ENCODE assay signal across 11 cellular contexts in genomic region chr22:37898441-37899181, GRCh38. TPM values are rescaled to one million over a fixed set of nuclear protein-coding genes. Genes with fewer than 3 reads are reported as not detected.
DNase-seq lines count a peak whose midpoint lies in the region; ATAC-seq and TF ChIP-seq lines count a peak whose summit lies in the region.
"Had no signal": no experiment of that assay in that cellular context is flagged by ENCODE, and none has a peak within 500 bp of the region (broad histone marks: within the 10 kb centered on the region; RNA-seq: fewer than 3 reads in every experiment).

No MANE protein-coding gene starts in this region.

- H3K27me3 Mint-ChIP-seq in Caco-2 (ENCODE audit: insufficient read depth, unreplicated experiment), result no peaks in the 10 kb centered on the region
- peaks cover 5% of the 10 kb centered on the region for H3K27me3 Mint-ChIP-seq in progenitor cell of endocrine pancreas
- H3K27me3 Mint-ChIP-seq: activated B cell treated with CpG ODN at 0.5 μM for 24 hours, memory B cell had no signal

- CTCF ChIA-PET in Caco-2 (lab: Charles Lee), result interaction anchor here (0.6 to 3.4 kb wide), 2 partner anchors 11 to 835 kb away, joined by 3 to 17 read pairs; no protein-coding TSS in a partner anchor

- H3K9me3 Mint-ChIP-seq in Caco-2 (ENCODE audit: unreplicated experiment) (no peaks in the 10 kb centered on the region), progenitor cell of endocrine pancreas (ENCODE audit: low read depth) (no peaks in the 10 kb centered on the region)
- H3K9me3 Mint-ChIP-seq: activated B cell treated with CpG ODN at 0.5 μM for 24 hours, memory B cell had no signal

- no peaks in the 10 kb centered on the region for H3K27me3 ChIP-seq in Caco-2 (replicated peaks; ENCODE audit: control insufficient read depth, insufficient read depth, low read length)

- H3K27ac Mint-ChIP-seq in Caco-2 (ENCODE audit: unreplicated experiment) (peak overlapping the region; percentile 47), progenitor cell of endocrine pancreas (peak overlapping the region; percentile 64)
- H3K27ac Mint-ChIP-seq: activated B cell treated with CpG ODN at 0.5 μM for 24 hours, memory B cell had no signal

- H3K4me3 ChIP-seq in Caco-2 (ENCODE audit: low read depth, low read length), result no peak overlapping the region

- H3K36me3 ChIP-seq in Caco-2 (ENCODE audit: control insufficient read depth, insufficient read depth, low read length), result no peaks in the 10 kb centered on the region

- peaks cover 27% of the 10 kb centered on the region for H3K4me1 Mint-ChIP-seq in Caco-2 (ENCODE audit: low read depth, unreplicated experiment)
- H3K4me1 Mint-ChIP-seq in progenitor cell of endocrine pancreas (ENCODE audit: low read depth), result peaks cover 18% of the 10 kb centered on the region

- peaks cover 50% of the 10 kb centered on the region for H3K4me1 ChIP-seq in Caco-2

- TF ChIP-seq CTCF in Caco-2 (IDR thresholded peaks at IDR 0.05; ENCODE audit: insufficient read depth in 1 of 2, low read depth in 1 of 2, low read length in 1 of 2, severe bottlenecking in 1 of 2, unreplicated experiment in 1 of 2) (no peak), progenitor cell of endocrine pancreas (IDR thresholded peaks at IDR 0.05; ENCODE audit: unreplicated experiment) (no peak)

- BruUV-seq in Caco-2 (replicated peaks; lab: Mats Ljungman, UMichigan), result no TSS peak

- POLR2A ChIA-PET in Caco-2 (lab: Charles Lee), result no interaction called here

- intact Hi-C loops in Caco-2 (cut with micrococcal nuclease; ENCODE audit: unreplicated experiment), result no loop called here

- in situ Hi-C loops in SK-MEL-5 (cut with HindIII; ENCODE audit: low pct_unique_long_range_greater_than_20kb, low sequenced_read_pairs), result no loop called here

- DNase-seq in Caco-2, result peak; percentile 32 to 67
- peak; percentile 93 for DNase-seq in SK-MEL-5 (ENCODE audit: low read depth, low spot score)
- peak; percentile 89 for DNase-seq in globus pallidus (ENCODE audit: low spot score)
- DNase-seq in progenitor cell of endocrine pancreas (ENCODE audit: low spot score, unreplicated experiment), result no peak
- DNase-seq in activated T-cell treated with anti-CD3 and anti-CD28 coated beads, Interleukin-2, amount 50 U/mL, for 48 hours, result no peak
- DNase-seq in amniotic stem cell (lab: John Stamatoyannopoulos, UW), result no peak
- DNase-seq in AML-193 (lab: John Stamatoyannopoulos, UW), result no peak
- DNase-seq: activated B cell treated with CpG ODN at 0.5 μM for 24 hours, dermis blood vessel endothelial cell had no signal

- H3K4me3 Mint-ChIP-seq in Caco-2 (ENCODE audit: unreplicated experiment), result no peak overlapping the region
- no peak overlapping the region for H3K4me3 Mint-ChIP-seq in progenitor cell of endocrine pancreas (ENCODE audit: low read depth)
- H3K4me3 Mint-ChIP-seq: activated B cell treated with CpG ODN at 0.5 μM for 24 hours, memory B cell had no signal

- H3K36me3 Mint-ChIP-seq in Caco-2 (ENCODE audit: insufficient read depth, unreplicated experiment) (peaks cover 15% of the 10 kb centered on the region), progenitor cell of endocrine pancreas (ENCODE audit: insufficient read depth) (no peaks in the 10 kb centered on the region)
- H3K36me3 Mint-ChIP-seq: memory B cell had no signal

- H3K9me3 ChIP-seq in Caco-2, result no peaks in the 10 kb centered on the region

- ATAC-seq in HG02763 (IDR thresholded peaks at IDR 0.05; ENCODE audit: unreplicated experiment), result no peak

RNA-seq across cellular contexts. Expression of gene MICALL1, which starts 7.5 kb away (rescaled TPM):
- total RNA-seq in Caco-2 (2022), result 43.5 and 46.7 TPM in 2 replicates
- 27.6 and 29.7 TPM in 2 replicates for total RNA-seq in SK-MEL-5 (2014; rRNA removed; shearing (Covaris generic))
- polyA plus RNA-seq in SK-MEL-5 (2015; cell fraction: cytosol; rRNA removed), result 51.9 and 65.6 TPM in 2 replicates
- 21.2 and 37.9 TPM in 2 replicates for polyA plus RNA-seq in SK-MEL-5 (2015; cell fraction: nucleus; rRNA removed)
- total RNA-seq in progenitor cell of endocrine pancreas, result 42.8 and 43.2 TPM in 2 replicates

RNA-seq across cellular contexts. Expression of gene EIF3L, which starts 49.4 kb away (rescaled TPM):
- total RNA-seq in Caco-2 (2022) (524 and 554 TPM in 2 replicates), progenitor cell of endocrine pancreas (725 and 736 TPM in 2 replicates)
- 664 and 804 TPM in 2 replicates for total RNA-seq in SK-MEL-5 (2014; rRNA removed; shearing (Covaris generic))
- polyA plus RNA-seq in SK-MEL-5 (2015; cell fraction: cytosol; rRNA removed), result 479 and 555 TPM in 2 replicates
- polyA plus RNA-seq in SK-MEL-5 (2015; cell fraction: nucleus; rRNA removed), result 236 and 246 TPM in 2 replicates

RNA-seq across cellular contexts. Expression of gene ANKRD54, which starts 54.5 kb away (rescaled TPM):
- 19.3 and 19.4 TPM in 2 replicates for total RNA-seq in Caco-2 (2022)
- 47.7 and 50.8 TPM in 2 replicates for total RNA-seq in SK-MEL-5 (2014; rRNA removed; shearing (Covaris generic))
- polyA plus RNA-seq in SK-MEL-5 (2015; cell fraction: cytosol; rRNA removed), result 105 TPM in 2 replicates
- 129 and 157 TPM in 2 replicates for polyA plus RNA-seq in SK-MEL-5 (2015; cell fraction: nucleus; rRNA removed)
- total RNA-seq in progenitor cell of endocrine pancreas, result 23.7 and 24.2 TPM in 2 replicates

RNA-seq across cellular contexts. Expression of gene C22orf23, which starts 54.8 kb away (rescaled TPM):
- total RNA-seq in Caco-2 (2022) (not detected in 2 replicates), progenitor cell of endocrine pancreas (0.89 and 0.93 TPM in 2 replicates)
- total RNA-seq in SK-MEL-5 (2014; rRNA removed; shearing (Covaris generic)), result 0.55 and 0.80 TPM in 2 replicates
- polyA plus RNA-seq in SK-MEL-5 (2015; cell fraction: cytosol; rRNA removed), result 0.68 and 1.1 TPM in 2 replicates
- 0.33 and 4.2 TPM in 2 replicates for polyA plus RNA-seq in SK-MEL-5 (2015; cell fraction: nucleus; rRNA removed)
- total RNA-seq: dermis blood vessel endothelial cell had no signal

RNA-seq across cellular contexts. Expression of gene POLR2F, which starts 54.9 kb away (rescaled TPM):
- total RNA-seq in Caco-2 (2022) (116 and 122 TPM in 2 replicates), progenitor cell of endocrine pancreas (80.0 and 83.1 TPM in 2 replicates)
- total RNA-seq in SK-MEL-5 (2014; rRNA removed; shearing (Covaris generic)), result 260 and 264 TPM in 2 replicates
- 229 and 382 TPM in 2 replicates for polyA plus RNA-seq in SK-MEL-5 (2015; cell fraction: cytosol; rRNA removed)
- polyA plus RNA-seq in SK-MEL-5 (2015; cell fraction: nucleus; rRNA removed), result 43.2 and 78.3 TPM in 2 replicates

Comparison
In these comparisons a context has a peak if more than half of its experiments do, and no peak if none do; other contexts are left out.
1. DNase-seq: peak in Caco-2 (2 of 2), SK-MEL-5 (single experiment) and globus pallidus (single experiment); none in progenitor cell of endocrine pancreas (single experiment), activated T-cell treated with anti-CD3 and anti-CD28 coated beads, Interleukin-2, amount 50 U/mL, for 48 hours (0 of 2), amniotic stem cell (single experiment) and AML-193 (0 of 2).